In genomic region chr12:76422878-76423438, GRCh38 we compare ENCODE assay signal across 14 cellular contexts.
DNase-seq lines count a peak whose midpoint lies in the region; ATAC-seq, FAIRE-seq and TF ChIP-seq lines count a peak whose summit lies in the region.
"Had no signal": no experiment of that assay in that cellular context is flagged by ENCODE, and none has a peak within 500 bp of the region (broad histone marks: within the 10 kb centered on the region; RNA-seq: fewer than 3 reads in every experiment).

No MANE protein-coding gene starts in this region.

- H4K20me1 ChIP-seq in Karpas-422 (ENCODE audit: insufficient read depth, low read depth, low read length), result no peaks in the 10 kb centered on the region

- no peak overlapping the region for H3K4me2 ChIP-seq in Karpas-422 (ENCODE audit: low read depth, low read length, poor library complexity, severe bottlenecking)

- H3K27ac Mint-ChIP-seq in MCF 10A (ENCODE audit: low read depth, unreplicated experiment), result no peak overlapping the region
- H3K27ac Mint-ChIP-seq: activated CD8-positive, alpha-beta T cell treated with anti-CD3 and anti-CD28 coated beads for 36 hours; B cell had no signal

- H3K79me2 ChIP-seq in Karpas-422 (ENCODE audit: low read length), result peaks cover 94% of the 10 kb centered on the region

- no peaks in the 10 kb centered on the region for H3K9me2 ChIP-seq in Karpas-422 (replicated peaks; ENCODE audit: insufficient read depth, low read length)

- intact Hi-C loops in MCF 10A (cut with micrococcal nuclease), result no loop called here
- intact Hi-C loops in breast epithelium (cut with DNase I; ENCODE audit: low total_unique reads), result no loop called here

- CTCF ChIA-PET in MCF 10A (lab: Yijun Ruan, JAX), result no interaction called here

- H3K4me3 Mint-ChIP-seq in MCF 10A (ENCODE audit: unreplicated experiment), result no peak overlapping the region
- H3K4me3 Mint-ChIP-seq: activated CD8-positive, alpha-beta T cell treated with anti-CD3 and anti-CD28 coated beads for 36 hours; B cell had no signal

- no peak for TF ChIP-seq POLR2A in breast epithelium (IDR thresholded peaks at IDR 0.05)

- POLR2A ChIA-PET in MCF 10A (lab: Yijun Ruan, JAX), result interaction anchor here (0.8 to 1.1 kb wide), 2 partner anchors 14 to 45 kb away, joined by 3 to 5 read pairs; no protein-coding TSS in a partner anchor

- no peak overlapping the region for H2AFZ ChIP-seq in Karpas-422 (ENCODE audit: low read length)

- BruUV-seq in MCF 10A (replicated peaks; lab: Mats Ljungman, UMichigan), result no TSS peak

- TF ChIP-seq CTCF in MCF 10A (IDR thresholded peaks at IDR 0.05; ENCODE audit: unreplicated experiment) (no peak), breast epithelium (IDR thresholded peaks at IDR 0.05) (no peak)

- H3K4me1 Mint-ChIP-seq in MCF 10A (ENCODE audit: insufficient read depth, unreplicated experiment), result peaks cover 13% of the 10 kb centered on the region

- H3K27ac ChIP-seq in breast epithelium (no peak overlapping the region), Karpas-422 (ENCODE audit: low read length) (no peak overlapping the region)
- H3K27ac ChIP-seq: SJSA1, thyroid gland had no signal

- FAIRE-seq in islet of Langerhans (lab: Jason Lieb, UNC), result peak; percentile 13

- peaks cover 7 to 24% of the 10 kb centered on the region in 2 donors for H3K9me3 ChIP-seq in breast epithelium
- peaks cover 13% of the 10 kb centered on the region for H3K9me3 ChIP-seq in Karpas-422 (ENCODE audit: low read length)
- H3K9me3 ChIP-seq: thyroid gland had no signal

- ATAC-seq in GM18873 (IDR thresholded peaks at IDR 0.05; ENCODE audit: low FRiP score, unreplicated experiment) (no peak), HG02798 (IDR thresholded peaks at IDR 0.05; ENCODE audit: poor library complexity, unreplicated experiment) (no peak)
- ATAC-seq: activated CD8-positive, alpha-beta T cell treated with anti-CD3 and anti-CD28 coated beads for 36 hours; naive thymus-derived CD8-positive, alpha-beta T cell had no signal

- H3K27me3 ChIP-seq in breast epithelium, result no peaks in the 10 kb centered on the region
- H3K27me3 ChIP-seq in Karpas-422 (ENCODE audit: low read length), result no peaks in the 10 kb centered on the region
- H3K27me3 ChIP-seq: SJSA1, thyroid gland had no signal

- H3K36me3 Mint-ChIP-seq in MCF 10A (ENCODE audit: insufficient read depth, unreplicated experiment), result no peaks in the 10 kb centered on the region

- H3K9me3 Mint-ChIP-seq in MCF 10A (ENCODE audit: unreplicated experiment), result no peaks in the 10 kb centered on the region

- H3K9ac ChIP-seq in Karpas-422 (ENCODE audit: low read length), result no peak overlapping the region

- H3K36me3 ChIP-seq in breast epithelium (no peaks in the 10 kb centered on the region), Karpas-422 (ENCODE audit: insufficient read depth, low read length) (peaks cover 19% of the 10 kb centered on the region)
- H3K36me3 ChIP-seq: thyroid gland had no signal

- no peaks in the 10 kb centered on the region for H3K4me1 ChIP-seq in breast epithelium
- H3K4me1 ChIP-seq in Karpas-422 (ENCODE audit: low read length), result no peaks in the 10 kb centered on the region
- H3K4me1 ChIP-seq: SJSA1, thyroid gland had no signal

- DNase-seq in MCF 10A (ENCODE audit: unreplicated experiment) (peak; percentile 35), breast epithelium (ENCODE audit: low spot score in 2 of 2) (no peak), brain pericyte (ENCODE audit: low read depth, low spot score) (peak; percentile 22), glomerular visceral epithelial cell (ENCODE audit: extremely low spot score) (no peak), Karpas-422 (no peak)
- DNase-seq: activated CD8-positive, alpha-beta T cell treated with anti-CD3 and anti-CD28 coated beads for 36 hours; naive thymus-derived CD8-positive, alpha-beta T cell; NCI-H2171; thyroid gland had no signal

- H3K27me3 Mint-ChIP-seq in MCF 10A (ENCODE audit: insufficient read depth, unreplicated experiment), result no peaks in the 10 kb centered on the region
- H3K27me3 Mint-ChIP-seq: activated CD8-positive, alpha-beta T cell treated with anti-CD3 and anti-CD28 coated beads for 36 hours; B cell; naive thymus-derived CD8-positive, alpha-beta T cell had no signal

- peak overlapping the region in 1 of 3 donors; percentile 49 for H3K4me3 ChIP-seq in breast epithelium
- H3K4me3 ChIP-seq in Karpas-422 (ENCODE audit: low read length), result no peak overlapping the region
- H3K4me3 ChIP-seq: SJSA1, thyroid gland had no signal

Comparison
In these comparisons a context has a peak if more than half of its experiments do, and no peak if none do; other contexts are left out.
1. DNase-seq: peak in MCF 10A (single experiment) and brain pericyte (single experiment); none in breast epithelium (0 of 2), glomerular visceral epithelial cell (single experiment) and Karpas-422 (single experiment).